ENCODE assay signal across 11 cellular contexts in the genomic region with DNA sequence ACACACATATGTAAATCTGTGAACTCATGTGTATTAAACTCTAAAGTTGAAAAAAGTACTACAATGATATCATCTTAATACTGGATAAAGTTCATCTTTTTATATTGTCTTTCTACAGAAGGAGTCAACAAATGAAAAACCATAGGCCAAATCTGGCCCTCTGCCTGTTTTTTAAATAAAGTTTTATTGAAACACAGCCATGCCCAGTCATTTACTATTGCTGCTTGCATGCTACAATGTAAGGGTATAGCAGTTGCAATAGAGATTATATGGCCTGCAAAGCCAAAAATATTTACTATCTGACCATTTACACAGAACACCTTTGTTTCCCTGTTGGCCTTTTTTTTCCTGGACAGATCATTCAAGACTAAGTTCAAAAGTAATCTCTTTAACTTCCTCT.
"Had no signal": no experiment of that assay in that cellular context is flagged by ENCODE, and none has a peak within 500 bp of the region (broad histone marks: within the 10 kb centered on the region; RNA-seq: fewer than 3 reads in every experiment).

No MANE protein-coding gene starts in this region.

- H3K36me3 ChIP-seq: HAP-1 had no signal

- H3K4me3 Mint-ChIP-seq: GM23338, H9, HFFc6 had no signal

- H3K27ac Mint-ChIP-seq: H9, HFFc6 had no signal

- FAIRE-seq: H1, H54 had no signal

- DNase-seq: GM23248, GOT3, H7, H9, HCEC 1CT, HFFc6 had no signal

- H3K4me2 ChIP-seq: GM23338 had no signal

- H3K27ac ChIP-seq: GM23248 had no signal

- H3K9ac ChIP-seq: GM23248 had no signal

- H3K4me1 ChIP-seq: HAP-1 had no signal

- H2AFZ ChIP-seq: GM23248 had no signal

- ATAC-seq: GM23338, HCT116 had no signal

- H3K9me3 ChIP-seq: HAP-1 had no signal

- H3K4me3 ChIP-seq: GM23248, GM23338, HAP-1 had no signal

- H3K9me3 Mint-ChIP-seq: GM23338, H9 had no signal
